Comparison of ENCODE assay signal across 16 cellular contexts in the genomic region with DNA sequence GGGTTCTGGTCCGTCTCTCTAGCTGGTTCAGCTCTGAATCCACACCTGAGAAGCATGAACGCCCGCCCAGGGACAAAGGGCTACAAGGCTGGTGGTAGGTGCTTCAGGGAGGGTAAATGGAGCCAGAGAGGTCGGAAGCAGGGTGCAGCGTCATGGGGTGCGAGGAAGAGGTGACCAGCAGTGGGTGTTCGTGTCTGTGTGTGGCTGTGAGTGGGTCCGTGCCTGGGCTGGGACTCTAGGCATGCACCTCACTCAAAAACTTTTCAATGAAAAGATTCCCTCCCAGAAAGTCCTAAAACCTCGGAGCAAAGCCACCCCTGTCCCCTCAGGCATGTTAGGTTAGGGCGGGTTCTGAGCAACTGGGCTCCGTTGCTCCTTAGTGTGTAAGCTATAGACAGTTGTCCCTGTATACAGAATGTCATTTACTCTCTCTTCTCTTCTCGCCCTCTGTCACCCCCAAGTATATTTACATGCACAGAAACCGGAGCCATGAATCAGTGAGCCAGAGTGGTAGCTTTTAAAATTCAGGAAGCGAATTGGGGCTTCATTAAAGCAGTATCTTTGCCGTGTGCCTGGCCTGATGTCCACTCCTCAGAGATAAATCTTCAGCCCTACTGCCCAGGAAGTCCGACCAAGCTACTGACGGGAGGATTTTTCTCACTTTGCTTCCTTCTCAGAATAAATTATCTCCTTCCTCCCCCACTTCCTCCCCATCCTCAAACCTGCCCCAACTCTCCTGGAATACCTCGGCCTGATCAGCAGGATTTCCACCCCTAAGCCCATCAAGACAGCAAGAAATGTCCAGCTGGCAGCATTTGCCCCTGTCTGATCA. TPM values are rescaled to one million over a fixed set of nuclear protein-coding genes. Genes with fewer than 3 reads are reported as not detected.
A peak's percentile ranks its signal among the peaks of the same experiment; 100 is the strongest.
DNase-seq lines count a peak whose midpoint lies in the region; ATAC-seq and TF ChIP-seq lines count a peak whose summit lies in the region.
"Had no signal": no experiment of that assay in that cellular context is flagged by ENCODE, and none has a peak within 500 bp of the region (broad histone marks: within the 10 kb centered on the region; RNA-seq: fewer than 3 reads in every experiment).

No MANE protein-coding gene starts in this region.

- no peak overlapping the region for H3K4me3 ChIP-seq in hepatocyte
- H3K4me3 ChIP-seq: PC-9 had no signal

- no peak overlapping the region for H3K27ac ChIP-seq in hepatocyte
- H3K27ac ChIP-seq: PC-9 had no signal

- no peaks in the 10 kb centered on the region for H3K9me2 ChIP-seq in hepatocyte (replicated peaks; ENCODE audit: insufficient read depth)

- H3K4me1 ChIP-seq in hepatocyte (ENCODE audit: insufficient read depth): peaks cover 5% of the 10 kb centered on the region

- 7% methylated on average over 18 of the region's 18 CpGs for WGBS in hepatocyte (ENCODE audit: low lambda C conversion rate, missing lambda C conversion rate)

- H3K27ac Mint-ChIP-seq in activated CD8-positive, alpha-beta T cell treated with anti-CD3 and anti-CD28 coated beads for 36 hours: no peak overlapping the region
- no peak overlapping the region for H3K27ac Mint-ChIP-seq in activated CD8-positive, alpha-beta T cell treated with anti-CD3 and anti-CD28 coated beads, Interleukin-2, amount 10 ng/mL, durations not matched to agents 7 days and 5 days
- H3K27ac Mint-ChIP-seq in IgD-negative memory B cell: peak overlapping the region in 2 of 3 donors; percentile 67 to 74

- H3K27me3 Mint-ChIP-seq in activated CD8-positive, alpha-beta T cell treated with anti-CD3 and anti-CD28 coated beads for 36 hours: peaks cover 96% of the 10 kb centered on the region
- peaks cover 96% of the 10 kb centered on the region for H3K27me3 Mint-ChIP-seq in activated CD8-positive, alpha-beta T cell treated with anti-CD3 and anti-CD28 coated beads, Interleukin-2, amount 10 ng/mL, durations not matched to agents 7 days and 5 days (ENCODE audit: low read depth)
- peaks cover 87% of the 10 kb centered on the region for H3K27me3 Mint-ChIP-seq in IgD-negative memory B cell

- CTCF ChIA-PET in activated CD8-positive, alpha-beta T cell treated with anti-CD3 and anti-CD28 coated beads for 36 hours (lab: Charles Lee): interaction anchor here (1.1 kb wide), 1 partner anchor 10 kb away, joined by 5 read pairs; no protein-coding TSS in a partner anchor
- CTCF ChIA-PET in activated CD8-positive, alpha-beta T cell treated with anti-CD3 and anti-CD28 coated beads, Interleukin-2, amount 10 ng/mL, durations not matched to agents 7 days and 5 days (lab: Charles Lee): interaction anchor here (1.0 to 1.5 kb wide), 2 partner anchors 9 to 10 kb away, joined by 3 to 4 read pairs; no protein-coding TSS in a partner anchor

- no peak for DNase-seq in activated CD8-positive, alpha-beta T cell treated with anti-CD3 and anti-CD28 coated beads for 36 hours
- no peak for DNase-seq in activated CD8-positive, alpha-beta T cell treated with anti-CD3 and anti-CD28 coated beads, Interleukin-2, amount 10 ng/mL, durations not matched to agents 7 days and 5 days
- DNase-seq in hepatocyte (ENCODE audit: low spot score) (no peak), retina (peak; percentile 47), DMS79 treated with DMSO at 0.1 percent for 48 hours (lab: John Stamatoyannopoulos, UW) (no peak), left lobe of liver (ENCODE audit: low spot score) (no peak), occipital lobe (lab: John Stamatoyannopoulos, UW) (no peak)
- DNase-seq: activated T-cell treated with anti-CD3 and anti-CD28 coated beads for 4 hours, amygdala, Calu3, glutamatergic neuron, kidney glomerular epithelial cell, NCI-H526 treated with DMSO at 0.1 percent for 48 hours, PC-9 had no signal

- no peak for ATAC-seq in activated CD8-positive, alpha-beta T cell treated with anti-CD3 and anti-CD28 coated beads for 36 hours
- no peak for ATAC-seq in activated CD8-positive, alpha-beta T cell treated with anti-CD3 and anti-CD28 coated beads, Interleukin-2, amount 10 ng/mL, durations not matched to agents 7 days and 5 days
- ATAC-seq in left lobe of liver: no peak

- no peak overlapping the region for H3K4me2 ChIP-seq in hepatocyte
- H3K4me2 ChIP-seq: PC-9 had no signal

- H3K79me2 ChIP-seq in hepatocyte: no peaks in the 10 kb centered on the region

- POLR2A ChIA-PET in activated CD8-positive, alpha-beta T cell treated with anti-CD3 and anti-CD28 coated beads for 36 hours (lab: Charles Lee): interaction anchor here (0.6 to 1.2 kb wide), 4 partner anchors 9 to 666 kb away, joined by 3 to 4 read pairs (median 3); no protein-coding TSS in a partner anchor
- POLR2A ChIA-PET in activated CD8-positive, alpha-beta T cell treated with anti-CD3 and anti-CD28 coated beads, Interleukin-2, amount 10 ng/mL, durations not matched to agents 7 days and 5 days (lab: Charles Lee): interaction anchor here (1.2 kb wide), 1 partner anchor 8 kb away, joined by 3 read pairs; no protein-coding TSS in a partner anchor

- H3K9me3 Mint-ChIP-seq in activated CD8-positive, alpha-beta T cell treated with anti-CD3 and anti-CD28 coated beads for 36 hours: no peaks in the 10 kb centered on the region
- no peaks in the 10 kb centered on the region for H3K9me3 Mint-ChIP-seq in activated CD8-positive, alpha-beta T cell treated with anti-CD3 and anti-CD28 coated beads, Interleukin-2, amount 10 ng/mL, durations not matched to agents 7 days and 5 days (ENCODE audit: insufficient read depth)
- H3K9me3 Mint-ChIP-seq in IgD-negative memory B cell: peaks cover 2 to 7% (median 6%) of the 10 kb centered on the region in 3 donors

- no peaks in the 10 kb centered on the region for H3K36me3 ChIP-seq in hepatocyte (replicated peaks; ENCODE audit: insufficient read depth, low read depth)

- peaks cover 58% of the 10 kb centered on the region for H3K4me1 Mint-ChIP-seq in activated CD8-positive, alpha-beta T cell treated with anti-CD3 and anti-CD28 coated beads for 36 hours (ENCODE audit: low read depth)
- H3K4me1 Mint-ChIP-seq in activated CD8-positive, alpha-beta T cell treated with anti-CD3 and anti-CD28 coated beads, Interleukin-2, amount 10 ng/mL, durations not matched to agents 7 days and 5 days (ENCODE audit: low read depth): peaks cover 67% of the 10 kb centered on the region
- H3K4me1 Mint-ChIP-seq in IgD-negative memory B cell: peaks cover 20 to 35% (median 30%) of the 10 kb centered on the region in 3 donors

- TF ChIP-seq CTCF in activated CD8-positive, alpha-beta T cell treated with anti-CD3 and anti-CD28 coated beads for 36 hours (IDR thresholded peaks at IDR 0.05): no peak
- no peak for TF ChIP-seq CTCF in hepatocyte (IDR thresholded peaks at IDR 0.05; ENCODE audit: poor library complexity)

- peaks cover 99% of the 10 kb centered on the region for H3K27me3 ChIP-seq in hepatocyte

- peaks cover 2% of the 10 kb centered on the region for H3K36me3 Mint-ChIP-seq in activated CD8-positive, alpha-beta T cell treated with anti-CD3 and anti-CD28 coated beads for 36 hours (ENCODE audit: low read depth)
- H3K36me3 Mint-ChIP-seq in activated CD8-positive, alpha-beta T cell treated with anti-CD3 and anti-CD28 coated beads, Interleukin-2, amount 10 ng/mL, durations not matched to agents 7 days and 5 days (ENCODE audit: low read depth): peaks cover 5% of the 10 kb centered on the region
- peaks cover 2% of the 10 kb centered on the region for H3K36me3 Mint-ChIP-seq in IgD-negative memory B cell

- H3K4me3 Mint-ChIP-seq in activated CD8-positive, alpha-beta T cell treated with anti-CD3 and anti-CD28 coated beads for 36 hours: peak overlapping the region; percentile 6
- H3K4me3 Mint-ChIP-seq in activated CD8-positive, alpha-beta T cell treated with anti-CD3 and anti-CD28 coated beads, Interleukin-2, amount 10 ng/mL, durations not matched to agents 7 days and 5 days: no peak overlapping the region
- peak overlapping the region in 3 of 4 donors; percentile 22 to 69 (median 52) for H3K4me3 Mint-ChIP-seq in IgD-negative memory B cell

- H3K9me3 ChIP-seq in hepatocyte (ENCODE audit: low read depth): no peaks in the 10 kb centered on the region

- no peaks in the 10 kb centered on the region for H4K20me1 ChIP-seq in hepatocyte (ENCODE audit: insufficient read depth, poor library complexity, severe bottlenecking)

- peak overlapping the region; percentile 35 for H2AFZ ChIP-seq in hepatocyte
- H2AFZ ChIP-seq: PC-9 had no signal

- intact Hi-C loops in activated CD8-positive, alpha-beta T cell treated with anti-CD3 and anti-CD28 coated beads for 36 hours (cut with micrococcal nuclease): loop anchor here (5.0 to 10.0 kb wide), 3 partner anchors 433 to 1260 kb away; no protein-coding TSS in a partner anchor

RNA-seq across cellular contexts. Expression of a gene that starts 12.2 kb away (rescaled TPM):
- total RNA-seq in activated CD8-positive, alpha-beta T cell treated with anti-CD3 and anti-CD28 coated beads for 36 hours: 10 to 100 TPM; 24.4 to 27.2 TPM
- 10 to 100 TPM; 42.5 to 44.9 TPM for total RNA-seq in activated CD8-positive, alpha-beta T cell treated with anti-CD3 and anti-CD28 coated beads, Interleukin-2, amount 10 ng/mL, durations not matched to agents 7 days and 5 days
- polyA plus RNA-seq in IgD-negative memory B cell (2.0 TPM), hepatocyte (15.4 and 27.1 TPM in 2 replicates)
- total RNA-seq in hepatocyte (0.96 and 2.4 TPM in 2 replicates), left lobe of liver (0.88 TPM), occipital lobe (not detected)
- polyA plus RNA-seq: AG04450 had no signal

Comparison
In these comparisons a context has a peak if more than half of its experiments do, and no peak if none do; other contexts are left out.
1. H3K27ac Mint-ChIP-seq: peak in IgD-negative memory B cell (2 of 3); none in activated CD8-positive, alpha-beta T cell treated with anti-CD3 and anti-CD28 coated beads for 36 hours (single experiment) and activated CD8-positive, alpha-beta T cell treated with anti-CD3 and anti-CD28 coated beads, Interleukin-2, amount 10 ng/mL, durations not matched to agents 7 days and 5 days (single experiment).